ENCODE assay signal across 8 cellular contexts in the genomic region with DNA sequence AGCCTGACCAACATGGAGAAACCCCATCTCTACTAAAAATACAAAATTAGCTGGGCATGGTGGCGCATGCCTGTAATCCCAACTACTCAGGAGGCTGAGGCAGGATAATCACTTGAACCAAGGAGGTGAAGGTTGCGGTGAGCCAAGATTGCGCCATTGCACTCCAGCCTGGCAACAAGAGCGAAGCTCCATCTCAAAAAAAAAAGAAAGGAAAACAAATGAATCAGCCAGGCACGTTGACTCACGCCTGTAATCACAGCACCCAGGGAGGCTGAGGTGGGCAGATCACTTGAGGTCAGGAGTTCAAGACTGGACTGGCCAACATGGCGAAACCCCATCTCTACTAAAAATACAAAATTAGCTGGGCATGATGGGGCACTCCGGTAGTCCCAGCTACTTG. TPM values are rescaled to one million over a fixed set of nuclear protein-coding genes. Genes with fewer than 3 reads are reported as not detected.
DNase-seq lines count a peak whose midpoint lies in the region; ATAC-seq, FAIRE-seq and TF ChIP-seq lines count a peak whose summit lies in the region.
"Not testable (repeated sequence)": the region's sequence is repeated elsewhere in the genome, so short reads cannot be mapped to it uniquely, and the experiment has no call there.

No MANE protein-coding gene starts in this region.

- not testable (repeated sequence) for H3K4me2 ChIP-seq in K562 (ENCODE audit: insufficient read depth, low read length); osteoblast (ENCODE audit: insufficient read depth, low read length)

- DNase-seq in AG10803 (ENCODE audit: low read depth) (peak; percentile 5), M059J (ENCODE audit: low read depth) (peak; percentile 88), T1000 (lab: John Stamatoyannopoulos, UW) (peak; percentile 35), epithelial cell of esophagus (ENCODE audit: low read depth) (peak; percentile 88), fibroblast of the aortic adventitia (ENCODE audit: low read depth) (peak; percentile 72), osteoblast (ENCODE audit: insufficient read length, low spot score, missing footprints) (peak; percentile 21)
- DNase-seq in H54 (ENCODE audit: insufficient read length, low spot score); K562 (ENCODE audit: extremely low read depth in 1 of 4, low spot score in 3 of 4): not testable (repeated sequence)

- H3K4me1 ChIP-seq in K562 (replicated peaks in 1 of 2; ENCODE audit: control insufficient read depth in 2 of 2, insufficient read depth in 2 of 2, low read length in 2 of 2) (peaks cover 12 to 15% of the 10 kb centered on the region in 2 experiments; a peak in 4 of 5 replicates), osteoblast (ENCODE audit: insufficient read depth, low read length) (peaks cover 21% of the 10 kb centered on the region)

- in situ Hi-C loops in K562 (cut with MboI) = not testable (repeated sequence)

- BruUV-seq in K562 (replicated peaks; lab: Mats Ljungman, UMichigan) = not testable (repeated sequence)

- H4K20me1 ChIP-seq in K562 (replicated peaks; ENCODE audit: control insufficient read depth, insufficient read depth, low read length); osteoblast (ENCODE audit: insufficient read depth, low read length): not testable (repeated sequence)

- POLR2A ChIA-PET in K562 (lab: Yijun Ruan, JAX) = not testable (repeated sequence)

- H3K27ac ChIP-seq in K562 (ENCODE audit: extremely low read depth, low read depth, low read length) = not testable (repeated sequence)
- H3K27ac ChIP-seq in osteoblast (ENCODE audit: low read depth, low read length) = peak overlapping the region; percentile 13

- H3K36me3 ChIP-seq in K562 (ENCODE audit: control insufficient read depth, insufficient read depth, low read length); osteoblast (ENCODE audit: insufficient read depth, low read length): not testable (repeated sequence)

- H3K4me3 ChIP-seq in AG10803 (ENCODE audit: low read length); K562; epithelial cell of esophagus (ENCODE audit: low read length); fibroblast of the aortic adventitia (ENCODE audit: low read depth, low read length); osteoblast (ENCODE audit: insufficient read depth, low read length): not testable (repeated sequence)

- TF ChIP-seq CTCF in AG10803 (conservative IDR thresholded peaks at IDR 0.05; ENCODE audit: low read length); K562 (IDR thresholded peaks at IDR 0.05 in 2 of 3, conservative IDR thresholded peaks at IDR 0.05 in 1 of 3; ENCODE audit: insufficient read depth in 2 of 3, low read depth in 1 of 3, low read length in 3 of 3); epithelial cell of esophagus (IDR thresholded peaks at IDR 0.05; ENCODE audit: insufficient read depth, low read depth, low read length, missing control alignments); fibroblast of the aortic adventitia (IDR thresholded peaks at IDR 0.05; ENCODE audit: insufficient read depth, low read length); osteoblast (IDR thresholded peaks at IDR 0.05; ENCODE audit: extremely low read depth, low read depth, low read length): not testable (repeated sequence)

- H3K79me2 ChIP-seq in K562 (ENCODE audit: control insufficient read depth, insufficient read depth, low read length) (peaks cover 22% of the 10 kb centered on the region), osteoblast (ENCODE audit: insufficient read depth, low read length) (peaks cover 21% of the 10 kb centered on the region)

- CTCF ChIA-PET in K562 (lab: Yijun Ruan, JAX; ENCODE audit: low intra/inter-chr PET ratio) = not testable (repeated sequence)

- TF ChIP-seq EP300 in K562 (IDR thresholded peaks at IDR 0.05; ENCODE audit: low read length) = not testable (repeated sequence)

- not testable (repeated sequence) for TF ChIP-seq POLR2A in H54 (IDR thresholded peaks at IDR 0.05; ENCODE audit: low read depth, low read length); K562 (conservative IDR thresholded peaks at IDR 0.05)

- not testable (repeated sequence) for H3K9me3 ChIP-seq in K562 (replicated peaks; ENCODE audit: control insufficient read depth, insufficient read depth, low read depth, low read length); osteoblast (ENCODE audit: low read depth, low read length)

- not testable (repeated sequence) for H3K9ac ChIP-seq in K562 (ENCODE audit: insufficient read depth in 1 of 2, low read depth in 2 of 2, low read length in 2 of 2)

- H3K9me1 ChIP-seq in K562 (ENCODE audit: control insufficient read depth, insufficient read depth, low read length) = not testable (repeated sequence)

- FAIRE-seq in H54 (lab: Jason Lieb, UNC) = peak; percentile 20
- FAIRE-seq in K562 (lab: Jason Lieb, UNC) = not testable (repeated sequence)

- WGBS in K562 (ENCODE audit: insufficient coverage, low coverage, missing lambda C conversion rate) = 52% methylated on average over 8 of the region's 8 CpGs

- ATAC-seq in K562 = not testable (repeated sequence)

- intact Hi-C loops in K562 (cut with micrococcal nuclease) = not testable (repeated sequence)

- not testable (repeated sequence) for TF ChIP-seq RAD21 in K562 (CRISPR knock-in tag; conservative IDR thresholded peaks at IDR 0.05 in 1 of 2, IDR thresholded peaks at IDR 0.05 in 1 of 2)

- not testable (repeated sequence) for H3K27me3 ChIP-seq in K562 (ENCODE audit: control insufficient read depth in 2 of 2, insufficient read depth in 2 of 2, low read length in 2 of 2); osteoblast (ENCODE audit: insufficient read depth, low read length)

- H2AFZ ChIP-seq in K562 (ENCODE audit: low read depth, low read length); osteoblast (ENCODE audit: low read length): not testable (repeated sequence)

TF ChIP-seq in K562, 482 proteins besides CTCF, POLR2A, EP300 and RAD21 (continues in another document):
- TF ChIP-seq FOSL1 (tag; conservative IDR thresholded peaks at IDR 0.05) (peak; percentile 65), KDM1A (IDR thresholded peaks at IDR 0.05) (peak in 1 of 2 experiments; percentile 24; a peak in 1 of 4 replicates), CEBPG (tag; conservative IDR thresholded peaks at IDR 0.05 in 1 of 2, IDR thresholded peaks at IDR 0.05 in 1 of 2) (0 out of 4 replicates have a peak, but pooled peaks of 1 of the 2 experiments have one; percentile 27), TRIM24 (IDR thresholded peaks at IDR 0.05) (0 out of 4 replicates have a peak, but pooled peaks of 1 of the 2 experiments have one; percentile 16), DPF2 (IDR thresholded peaks at IDR 0.05) (peak; percentile 19; the same call in 1 of the 2 replicates), CBFA2T3 (IDR thresholded peaks at IDR 0.05) (peak; percentile 35; the same call in 1 of the 2 replicates)
- not testable (repeated sequence) for TF ChIP-seq CEBPG (CRISPR knock-in tag; IDR thresholded peaks at IDR 0.05)

RNA-seq across cellular contexts. Expression of gene ZMYM1, which starts 2.8 kb away (rescaled TPM):
- total RNA-seq in M059J (2014; rRNA removed; shearing (Covaris generic)) = 23.1 and 28.1 TPM in 2 replicates
- 52.0 and 81.1 TPM in 2 replicates for total RNA-seq in K562 (2011; cell fraction: chromatin; rRNA removed; ENCODE audit: low replicate concordance)
- total RNA-seq in K562 (2011; cell fraction: nucleolus; rRNA removed) = 19.8 and 24.6 TPM in 2 replicates
- total RNA-seq in K562 (2011; cell fraction: nucleoplasm; rRNA removed) = 35.9 and 38.6 TPM in 2 replicates
- 8.0 and 10.6 TPM in 2 replicates for total RNA-seq in K562 (2014; rRNA removed)
- total RNA-seq in K562 (2014; rRNA removed; fragmentation: Illumina TruSeq; extraction: Trizol) = 23.9 and 25.1 TPM in 2 replicates
- total RNA-seq in K562 (2015; rRNA removed; fragmentation: Illumina TruSeq; extraction: Trizol) = 20.5 and 24.5 TPM in 2 replicates
- 18.6 and 20.3 TPM in 2 replicates for total RNA-seq in K562 (2021)
- polyA plus RNA-seq in K562 (2011; rRNA removed) = 25.4 and 27.0 TPM in 2 replicates
- polyA plus RNA-seq in K562 (2011; cell fraction: cytosol; rRNA removed) = 6.5 and 12.9 TPM in 2 replicates
- 21.6 and 24.5 TPM in 2 replicates for polyA plus RNA-seq in K562 (2011; cell fraction: nucleus; rRNA removed)
- polyA plus RNA-seq in K562 (2012) = 7.5 and 8.5 TPM in 2 replicates
- 12.2 and 15.8 TPM in 2 replicates for polyA plus RNA-seq in K562 (2014; fragmentation: Illumina TruSeq; extraction: Trizol)
- 10 to 100 TPM in 1 of 2 experiments, 1 to 10 TPM in 1; 8.8 to 14.2 TPM for polyA plus RNA-seq in K562 (2014; fragmentation: Nextera tagmentation; extraction: Ambion mirVana)
- 7.5 and 8.6 TPM in 2 replicates for polyA plus RNA-seq in K562 (2014; rRNA removed)
- 63.3 and 94.2 TPM in 2 replicates for polyA minus RNA-seq in K562 (2011; rRNA and poly(A)+ RNA removed)
- 17.0 and 20.5 TPM in 2 replicates for polyA minus RNA-seq in K562 (2011; cell fraction: cytosol; rRNA and poly(A)+ RNA removed)
- polyA minus RNA-seq in K562 (2011; cell fraction: nucleus; rRNA and poly(A)+ RNA removed) = 7.1 and 24.3 TPM in 2 replicates
- total RNA-seq in fibroblast of the aortic adventitia (ENCODE audit: low replicate concordance) = 7.2 and 35.1 TPM in 2 replicates
- 13.4 and 17.7 TPM in 2 replicates for total RNA-seq in osteoblast

RNA-seq across cellular contexts. Expression of gene ZMYM6, which starts 44.7 kb away (rescaled TPM):
- 7.0 and 10.8 TPM in 2 replicates for total RNA-seq in M059J (2014; rRNA removed; shearing (Covaris generic))
- 68.5 and 124 TPM in 2 replicates for total RNA-seq in K562 (2011; cell fraction: chromatin; rRNA removed; ENCODE audit: low replicate concordance)
- total RNA-seq in K562 (2011; cell fraction: nucleolus; rRNA removed) = 42.4 and 49.6 TPM in 2 replicates
- 65.0 and 87.1 TPM in 2 replicates for total RNA-seq in K562 (2011; cell fraction: nucleoplasm; rRNA removed)
- 8.9 and 9.0 TPM in 2 replicates for total RNA-seq in K562 (2014; rRNA removed)
- 19.7 and 20.8 TPM in 2 replicates for total RNA-seq in K562 (2014; rRNA removed; fragmentation: Illumina TruSeq; extraction: Trizol)
- 15.8 and 18.7 TPM in 2 replicates for total RNA-seq in K562 (2015; rRNA removed; fragmentation: Illumina TruSeq; extraction: Trizol)
- 19.3 and 21.4 TPM in 2 replicates for total RNA-seq in K562 (2021)
- 19.6 and 22.6 TPM in 2 replicates for polyA plus RNA-seq in K562 (2011; rRNA removed)
- polyA plus RNA-seq in K562 (2011; cell fraction: cytosol; rRNA removed) = 6.0 and 11.4 TPM in 2 replicates
- polyA plus RNA-seq in K562 (2011; cell fraction: nucleus; rRNA removed) = 48.1 and 49.8 TPM in 2 replicates
- 13.0 and 15.5 TPM in 2 replicates for polyA plus RNA-seq in K562 (2012)
- 16.6 and 21.6 TPM in 2 replicates for polyA plus RNA-seq in K562 (2014; fragmentation: Illumina TruSeq; extraction: Trizol)
- polyA plus RNA-seq in K562 (2014; fragmentation: Nextera tagmentation; extraction: Ambion mirVana) = 10 to 100 TPM; 14.6 to 21.9 TPM
- polyA plus RNA-seq in K562 (2014; rRNA removed) = 15.8 TPM in 2 replicates
- 20.9 and 33.6 TPM in 2 replicates for polyA minus RNA-seq in K562 (2011; rRNA and poly(A)+ RNA removed)
- polyA minus RNA-seq in K562 (2011; cell fraction: cytosol; rRNA and poly(A)+ RNA removed) = 8.9 and 29.3 TPM in 2 replicates
- polyA minus RNA-seq in K562 (2011; cell fraction: nucleus; rRNA and poly(A)+ RNA removed) = 33.1 and 54.0 TPM in 2 replicates
- total RNA-seq in fibroblast of the aortic adventitia (ENCODE audit: low replicate concordance) = 11.8 and 24.6 TPM in 2 replicates
- total RNA-seq in osteoblast = 27.9 and 29.8 TPM in 2 replicates
